ENCODE assay signal across 8 cellular contexts in genomic region chr19:42396542-42397314, GRCh38.
DNase-seq lines count a peak whose midpoint lies in the region; ATAC-seq lines count a peak whose summit lies in the region.

No MANE protein-coding gene starts in this region.

- H3K4me3 ChIP-seq in BLaER1 = peak overlapping the region; percentile 84

- H3K9me3 ChIP-seq in BLaER1 = no peaks in the 10 kb centered on the region

- peaks cover 46% of the 10 kb centered on the region for H3K4me1 ChIP-seq in BLaER1

- H3K36me3 ChIP-seq in BLaER1 = no peaks in the 10 kb centered on the region

- peak overlapping the region; percentile 86 for H3K4me2 ChIP-seq in BLaER1

- peak overlapping the region; percentile 94 for H3K9ac ChIP-seq in BLaER1

- peaks cover 7% of the 10 kb centered on the region; the same call in 1 of the 2 replicates for H4K20me1 ChIP-seq in BLaER1

- ATAC-seq in GM19328 (IDR thresholded peaks at IDR 0.05; ENCODE audit: unreplicated experiment) (peak; percentile 98), HG03469 (IDR thresholded peaks at IDR 0.05; ENCODE audit: unreplicated experiment) (peak; percentile 93)

- H3K27me3 ChIP-seq in BLaER1 = 0 out of 2 replicates have a peak, but pooled peaks cover 5% of the 10 kb centered on the region

- DNase-seq in NCI-H69 (lab: John Stamatoyannopoulos, UW) (peak; percentile 99), dedifferentiated amniotic fluid mesenchymal stem cell (ENCODE audit: extremely low spot score) (peak; percentile 99), left kidney (ENCODE audit: low read depth, low spot score) (peak; percentile 99)
- DNase-seq in activated CD4-positive, alpha-beta T cell treated with anti-CD3 and anti-CD28 coated beads, Interleukin-2, amount 50 U/mL, for 1 hour = peak; percentile 88
- DNase-seq in stimulated activated CD4-positive, alpha-beta T cell treated with anti-CD3 and anti-CD28 coated beads, Interleukin-1b, Interleukin-23, amount 100 ng/mL, for 48 hours = peak; percentile 98

- H3K27ac ChIP-seq in BLaER1 = peak overlapping the region; percentile 86

Comparison
In these comparisons a context has a peak if more than half of its experiments do, and no peak if none do; other contexts are left out.
1. Peak in every context shown above with its lines: DNase-seq, ATAC-seq, H3K4me3 ChIP-seq and H3K27ac ChIP-seq.